ENCODE assay signal across 15 cellular contexts in the genomic region with DNA sequence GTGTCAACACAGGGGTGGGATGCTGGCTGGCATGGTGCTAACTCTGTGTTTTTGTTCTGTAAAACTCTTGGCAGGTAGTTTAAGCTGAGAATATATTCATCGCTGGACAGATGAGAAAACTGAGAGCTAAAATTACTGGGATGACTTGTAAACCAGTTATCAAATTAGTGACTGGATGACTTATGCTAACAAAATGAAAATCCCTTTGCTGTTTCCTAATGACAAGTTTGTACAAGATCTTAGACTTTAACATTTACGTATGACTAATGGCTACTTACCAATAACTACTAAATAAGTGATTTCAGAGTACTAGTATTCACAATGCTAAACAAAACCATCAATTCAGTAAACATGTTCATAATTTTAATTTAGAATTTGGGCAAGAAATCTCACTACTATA.
DNase-seq lines count a peak whose midpoint lies in the region; ATAC-seq, FAIRE-seq and TF ChIP-seq lines count a peak whose summit lies in the region.
"Had no signal": no experiment of that assay in that cellular context is flagged by ENCODE, and none has a peak within 500 bp of the region (broad histone marks: within the 10 kb centered on the region; RNA-seq: fewer than 3 reads in every experiment).

No MANE protein-coding gene starts in this region.

- no TSS peak for BruUV-seq in mammary epithelial cell (replicated peaks; lab: Mats Ljungman, UMichigan)
- BruUV-seq in MCF 10A (replicated peaks; lab: Mats Ljungman, UMichigan): no TSS peak

- H4K20me1 ChIP-seq in mammary epithelial cell (ENCODE audit: insufficient read depth, low read length): no peaks in the 10 kb centered on the region
- no peaks in the 10 kb centered on the region for H4K20me1 ChIP-seq in astrocyte (ENCODE audit: insufficient read depth, low read length)
- no peaks in the 10 kb centered on the region for H4K20me1 ChIP-seq in GM23248 (ENCODE audit: insufficient read depth)
- H4K20me1 ChIP-seq: BLaER1 had no signal

- in situ Hi-C loops in mammary epithelial cell (cut with MboI; ENCODE audit: low sequenced_read_pairs in 2 of 2): no loop called here
- in situ Hi-C loops in GM23248 (cut with MboI): no loop called here

- H3K9me2 ChIP-seq in GM23248 (ENCODE audit: insufficient read depth): no peaks in the 10 kb centered on the region

- H3K36me3 Mint-ChIP-seq in MCF 10A (ENCODE audit: insufficient read depth, unreplicated experiment): no peaks in the 10 kb centered on the region
- no peaks in the 10 kb centered on the region for H3K36me3 Mint-ChIP-seq in astrocyte (ENCODE audit: low read depth, unreplicated experiment)
- H3K36me3 Mint-ChIP-seq in activated CD8-positive, alpha-beta T cell treated with anti-CD3 and anti-CD28 coated beads, Interleukin-2, amount 10 ng/mL, durations not matched to agents 7 days and 5 days (ENCODE audit: low read depth): no peaks in the 10 kb centered on the region
- H3K36me3 Mint-ChIP-seq: CD14-positive monocyte; CD4-positive, alpha-beta memory T cell had no signal

- no peaks in the 10 kb centered on the region for H3K36me3 ChIP-seq in mammary epithelial cell (ENCODE audit: insufficient read depth, low read length)
- no peaks in the 10 kb centered on the region for H3K36me3 ChIP-seq in astrocyte (ENCODE audit: insufficient read depth, low read length)
- no peaks in the 10 kb centered on the region for H3K36me3 ChIP-seq in GM23248 (ENCODE audit: low read depth)
- H3K36me3 ChIP-seq: BLaER1 had no signal

- H3K4me2 ChIP-seq in mammary epithelial cell (ENCODE audit: insufficient read depth, low read depth, low read length) (no peak overlapping the region), astrocyte (ENCODE audit: low read length) (no peak overlapping the region), GM23248 (ENCODE audit: unreplicated experiment) (no peak overlapping the region)
- H3K4me2 ChIP-seq: BLaER1 had no signal

- H3K27me3 Mint-ChIP-seq in MCF 10A (ENCODE audit: insufficient read depth, unreplicated experiment) (no peaks in the 10 kb centered on the region), astrocyte (ENCODE audit: low read depth, unreplicated experiment) (no peaks in the 10 kb centered on the region)
- H3K27me3 Mint-ChIP-seq in activated CD8-positive, alpha-beta T cell treated with anti-CD3 and anti-CD28 coated beads, Interleukin-2, amount 10 ng/mL, durations not matched to agents 7 days and 5 days (ENCODE audit: low read depth): no peaks in the 10 kb centered on the region
- H3K27me3 Mint-ChIP-seq: CD4-positive, alpha-beta memory T cell had no signal

- CTCF ChIA-PET in mammary epithelial cell (lab: Charles Lee; ENCODE audit: low non-redundant PET) (no interaction called here), MCF 10A (lab: Yijun Ruan, JAX) (interaction anchor here (0.6 kb wide), 1 partner anchor 70 kb away, joined by 3 read pairs; no protein-coding TSS in a partner anchor)
- CTCF ChIA-PET in activated CD8-positive, alpha-beta T cell treated with anti-CD3 and anti-CD28 coated beads, Interleukin-2, amount 10 ng/mL, durations not matched to agents 7 days and 5 days (lab: Charles Lee): no interaction called here

- H3K4me1 Mint-ChIP-seq in MCF 10A (ENCODE audit: insufficient read depth, unreplicated experiment) (no peaks in the 10 kb centered on the region), astrocyte (ENCODE audit: low read depth, unreplicated experiment) (no peaks in the 10 kb centered on the region)
- H3K4me1 Mint-ChIP-seq in activated CD8-positive, alpha-beta T cell treated with anti-CD3 and anti-CD28 coated beads, Interleukin-2, amount 10 ng/mL, durations not matched to agents 7 days and 5 days (ENCODE audit: low read depth): no peaks in the 10 kb centered on the region
- H3K4me1 Mint-ChIP-seq: CD14-positive monocyte; CD4-positive, alpha-beta memory T cell had no signal

- H3K27me3 ChIP-seq in mammary epithelial cell (ENCODE audit: insufficient read depth, low read length) (no peaks in the 10 kb centered on the region), astrocyte (ENCODE audit: insufficient read depth, low read length) (no peaks in the 10 kb centered on the region), foreskin keratinocyte (no peaks in the 10 kb centered on the region), GM23248 (replicated peaks; ENCODE audit: insufficient read depth) (no peaks in the 10 kb centered on the region; the same call in 1 of the 2 replicates)
- H3K27me3 ChIP-seq: BLaER1 had no signal

- H3K27ac ChIP-seq in mammary epithelial cell (ENCODE audit: insufficient read depth, low read depth, low read length): no peak overlapping the region
- no peak overlapping the region for H3K27ac ChIP-seq in astrocyte (ENCODE audit: low read depth, low read length)
- no peak overlapping the region for H3K27ac ChIP-seq in foreskin keratinocyte
- H3K27ac ChIP-seq in GM23248: no peak overlapping the region
- H3K27ac ChIP-seq: 22Rv1, BLaER1 had no signal

- H3K4me1 ChIP-seq in mammary epithelial cell (ENCODE audit: insufficient read depth, low read length) (no peaks in the 10 kb centered on the region), astrocyte (ENCODE audit: insufficient read depth, low read length) (no peaks in the 10 kb centered on the region), foreskin keratinocyte (no peaks in the 10 kb centered on the region), GM23248 (ENCODE audit: insufficient read depth) (no peaks in the 10 kb centered on the region)
- H3K4me1 ChIP-seq: BLaER1 had no signal

- no peak overlapping the region for H3K4me3 ChIP-seq in mammary epithelial cell (replicated peaks in 1 of 3; ENCODE audit: insufficient read depth in 1 of 3, low read depth in 2 of 3, low read length in 3 of 3)
- no peak overlapping the region for H3K4me3 ChIP-seq in astrocyte (ENCODE audit: insufficient read depth, low read depth, low read length)
- no peak overlapping the region for H3K4me3 ChIP-seq in GM23248
- H3K4me3 ChIP-seq: BLaER1 had no signal

- DNase-seq in mammary epithelial cell (peak; percentile 36), MCF 10A (ENCODE audit: unreplicated experiment) (no peak), astrocyte (ENCODE audit: low read depth) (no peak), foreskin keratinocyte (peak; percentile 23 to 79), GM23248 (no peak)
- no peak for DNase-seq in activated CD8-positive, alpha-beta T cell treated with anti-CD3 and anti-CD28 coated beads, Interleukin-2, amount 10 ng/mL, durations not matched to agents 7 days and 5 days
- DNase-seq: Calu3; CD4-positive, alpha-beta memory T cell; DMS79 treated with DMSO at 0.1 percent for 48 hours; GF-D8; HCEC 1CT had no signal

- ATAC-seq in foreskin keratinocyte (peak; percentile 72), SK-N-SH treated with all-trans-retinoic acid at 6 μM for 48 hours (no peak)
- ATAC-seq in activated CD8-positive, alpha-beta T cell treated with anti-CD3 and anti-CD28 coated beads, Interleukin-2, amount 10 ng/mL, durations not matched to agents 7 days and 5 days: no peak

- H3K27ac Mint-ChIP-seq in MCF 10A (ENCODE audit: low read depth, unreplicated experiment) (no peak overlapping the region), astrocyte (ENCODE audit: unreplicated experiment) (no peak overlapping the region)
- no peak overlapping the region for H3K27ac Mint-ChIP-seq in activated CD8-positive, alpha-beta T cell treated with anti-CD3 and anti-CD28 coated beads, Interleukin-2, amount 10 ng/mL, durations not matched to agents 7 days and 5 days
- H3K27ac Mint-ChIP-seq: CD4-positive, alpha-beta memory T cell had no signal

- intact Hi-C loops in mammary epithelial cell (cut with micrococcal nuclease) (no loop called here), MCF 10A (cut with micrococcal nuclease) (no loop called here)

- POLR2A ChIA-PET in MCF 10A (lab: Yijun Ruan, JAX): no interaction called here
- POLR2A ChIA-PET in activated CD8-positive, alpha-beta T cell treated with anti-CD3 and anti-CD28 coated beads, Interleukin-2, amount 10 ng/mL, durations not matched to agents 7 days and 5 days (lab: Charles Lee): no interaction called here

- H3K9ac ChIP-seq in mammary epithelial cell (ENCODE audit: insufficient read depth, low read length) (no peak overlapping the region), astrocyte (ENCODE audit: low read length) (no peak overlapping the region), GM23248 (no peak overlapping the region)
- H3K9ac ChIP-seq: BLaER1 had no signal

- WGBS in mammary epithelial cell (ENCODE audit: low coverage, missing lambda C conversion rate): 52% methylated on average over 2 of the region's 2 CpGs
- 50 to 59% methylated on average over 2 of the region's 2 CpGs for WGBS in GM23248 (ENCODE audit: low coverage in 1 of 2, low lambda C conversion rate in 2 of 2, missing lambda C conversion rate in 2 of 2), 2 experiments

- H3K9me3 Mint-ChIP-seq in MCF 10A (ENCODE audit: unreplicated experiment): no peaks in the 10 kb centered on the region
- no peaks in the 10 kb centered on the region for H3K9me3 Mint-ChIP-seq in astrocyte (ENCODE audit: unreplicated experiment)
- H3K9me3 Mint-ChIP-seq in activated CD8-positive, alpha-beta T cell treated with anti-CD3 and anti-CD28 coated beads, Interleukin-2, amount 10 ng/mL, durations not matched to agents 7 days and 5 days (ENCODE audit: insufficient read depth): no peaks in the 10 kb centered on the region

- no peaks in the 10 kb centered on the region for H3K9me3 ChIP-seq in mammary epithelial cell (replicated peaks; ENCODE audit: insufficient read depth, low read length)
- H3K9me3 ChIP-seq in astrocyte (ENCODE audit: insufficient read depth, low read depth, low read length): no peaks in the 10 kb centered on the region
- H3K9me3 ChIP-seq in GM23248 (ENCODE audit: low read depth): no peaks in the 10 kb centered on the region
- H3K9me3 ChIP-seq: BLaER1 had no signal

- TF ChIP-seq CTCF in mammary epithelial cell (conservative IDR thresholded peaks at IDR 0.05 in 1 of 2, IDR thresholded peaks at IDR 0.05 in 1 of 2; ENCODE audit: extremely low read depth in 1 of 2, insufficient read depth in 1 of 2, low read depth in 1 of 2, low read length in 2 of 2) (no peak), MCF 10A (IDR thresholded peaks at IDR 0.05; ENCODE audit: unreplicated experiment) (no peak), astrocyte (IDR thresholded peaks at IDR 0.05; ENCODE audit: insufficient read depth, low read depth, low read length) (no peak), foreskin keratinocyte (conservative IDR thresholded peaks at IDR 0.05) (no peak)

- H2AFZ ChIP-seq in mammary epithelial cell (ENCODE audit: low read depth, low read length): no peak overlapping the region
- H2AFZ ChIP-seq in astrocyte (ENCODE audit: low read depth, low read length): peak overlapping the region; percentile 19
- no peak overlapping the region for H2AFZ ChIP-seq in GM23248

- no peak overlapping the region for H3K4me3 Mint-ChIP-seq in MCF 10A (ENCODE audit: unreplicated experiment)
- H3K4me3 Mint-ChIP-seq in astrocyte (ENCODE audit: unreplicated experiment): no peak overlapping the region
- no peak overlapping the region for H3K4me3 Mint-ChIP-seq in activated CD8-positive, alpha-beta T cell treated with anti-CD3 and anti-CD28 coated beads, Interleukin-2, amount 10 ng/mL, durations not matched to agents 7 days and 5 days
- H3K4me3 Mint-ChIP-seq: CD14-positive monocyte; CD4-positive, alpha-beta memory T cell had no signal

- dilution Hi-C loops in mammary epithelial cell (cut with HindIII; ENCODE audit: low sequenced_read_pairs): no loop called here

- no peak for FAIRE-seq in astrocyte (lab: Jason Lieb, UNC)

- H3K79me2 ChIP-seq in mammary epithelial cell (ENCODE audit: insufficient read depth, low read length) (no peaks in the 10 kb centered on the region), astrocyte (ENCODE audit: insufficient read depth, low read length) (no peaks in the 10 kb centered on the region), GM23248 (ENCODE audit: insufficient read depth) (no peaks in the 10 kb centered on the region)

- H3F3A ChIP-seq in GM23248 (ENCODE audit: insufficient read depth): no peaks in the 10 kb centered on the region

Comparison
In these comparisons a context has a peak if more than half of its experiments do, and no peak if none do; other contexts are left out.
1. DNase-seq: peak in mammary epithelial cell (single experiment) and foreskin keratinocyte (2 of 2); none in MCF 10A (single experiment), astrocyte (single experiment), activated CD8-positive, alpha-beta T cell treated with anti-CD3 and anti-CD28 coated beads, Interleukin-2, amount 10 ng/mL, durations not matched to agents 7 days and 5 days (single experiment) and GM23248 (single experiment).